Comparison of ENCODE assay signal across 9 cellular contexts in genomic region chr11:107999759-108000455, GRCh38. TPM values are rescaled to one million over a fixed set of nuclear protein-coding genes. Genes with fewer than 3 reads are reported as not detected.
A peak's percentile ranks its signal among the peaks of the same experiment; 100 is the strongest.
DNase-seq lines count a peak whose midpoint lies in the region; ATAC-seq and TF ChIP-seq lines count a peak whose summit lies in the region.
"Had no signal": no experiment of that assay in that cellular context is flagged by ENCODE, and none has a peak within 500 bp of the region (broad histone marks: within the 10 kb centered on the region; RNA-seq: fewer than 3 reads in every experiment).

No MANE protein-coding gene starts in this region.

- TF ChIP-seq CTCF in BJ (IDR thresholded peaks at IDR 0.05; ENCODE audit: insufficient read depth, low read depth, low read length) (peak; percentile 43), activated B cell treated with CpG ODN at 0.5 μM for 24 hours (IDR thresholded peaks at IDR 0.05) (no peak), gastroesophageal sphincter (IDR thresholded peaks at IDR 0.05) (peak in 1 of 4 experiments; percentile 31)

- no peaks in the 10 kb centered on the region; the same call in 1 of the 2 replicates for H3K27me3 ChIP-seq in BJ (ENCODE audit: control insufficient read depth, insufficient read depth, low read length)
- H3K27me3 ChIP-seq in gastroesophageal sphincter = no peaks in the 10 kb centered on the region

- H3K27me3 Mint-ChIP-seq in activated B cell treated with CpG ODN at 0.5 μM for 24 hours = peaks cover 13% of the 10 kb centered on the region

- no peaks in the 10 kb centered on the region for H3K4me1 Mint-ChIP-seq in activated B cell treated with CpG ODN at 0.5 μM for 24 hours

- WGBS in gastroesophageal sphincter (ENCODE audit: low coverage in 1 of 2), 2 donors = 29 to 45% methylated on average over 5 to 6 of the region's 6 CpGs

- no peak for TF ChIP-seq EP300 in gastroesophageal sphincter (IDR thresholded peaks at IDR 0.05)

- POLR2A ChIA-PET in BJ (lab: Charles Lee) = no interaction called here
- POLR2A ChIA-PET in activated B cell treated with CpG ODN at 0.5 μM for 24 hours (lab: Charles Lee) = interaction anchor here (1.0 kb wide), 1 partner anchor 9 kb away, joined by 3 read pairs; the partner anchor contains the start of gene CUL5

- TF ChIP-seq POLR2A in gastroesophageal sphincter (IDR thresholded peaks at IDR 0.05) = no peak

- no peaks in the 10 kb centered on the region for H3K36me3 ChIP-seq in BJ (ENCODE audit: control insufficient read depth, insufficient read depth, low read length)
- H3K36me3 ChIP-seq in gastroesophageal sphincter = no peaks in the 10 kb centered on the region

- CTCF ChIA-PET in BJ (lab: Yijun Ruan, JAX) (interaction anchor here (0.5 to 1.7 kb wide), 5 partner anchors 9 to 859 kb away, joined by 3 to 9 read pairs (median 3); partner anchors contain the start of gene CUL5), activated B cell treated with CpG ODN at 0.5 μM for 24 hours (lab: Charles Lee) (interaction anchor here (0.8 to 1.4 kb wide), 2 partner anchors 9 to 14 kb away, joined by 3 to 4 read pairs; partner anchors contain the start of gene CUL5)

- no peak overlapping the region for H3K4me3 ChIP-seq in BJ (ENCODE audit: low read depth, low read length)
- no peak overlapping the region for H3K4me3 ChIP-seq in gastroesophageal sphincter

- no peak for DNase-seq in BJ (ENCODE audit: low read depth)
- DNase-seq in NCI-H146 treated with DMSO at 0.1 percent for 48 hours (lab: John Stamatoyannopoulos, UW; ENCODE audit: unreplicated experiment) = peak; percentile 20
- DNase-seq in activated B cell treated with CpG ODN at 0.5 μM for 24 hours = no peak
- DNase-seq in stimulated activated CD4-positive, alpha-beta T cell treated with anti-CD3 and anti-CD28 coated beads, Interleukin-4, amount 100 ng/mL, for 24 hours = peak; percentile 14
- DNase-seq in nucleus accumbens (lab: John Stamatoyannopoulos, UW) = no peak
- DNase-seq: right cardiac atrium had no signal

- no peak overlapping the region for H3K27ac ChIP-seq in gastroesophageal sphincter

- no peaks in the 10 kb centered on the region for H3K9me3 Mint-ChIP-seq in activated B cell treated with CpG ODN at 0.5 μM for 24 hours

- no peak overlapping the region for H3K27ac Mint-ChIP-seq in activated B cell treated with CpG ODN at 0.5 μM for 24 hours

- H3K9me3 ChIP-seq in gastroesophageal sphincter = no peaks in the 10 kb centered on the region

- H3K4me1 ChIP-seq in gastroesophageal sphincter = no peaks in the 10 kb centered on the region

- no peaks in the 10 kb centered on the region for H3K36me3 Mint-ChIP-seq in activated B cell treated with CpG ODN at 0.5 μM for 24 hours (ENCODE audit: low read depth)

- intact Hi-C loops in activated B cell treated with CpG ODN at 0.5 μM for 24 hours (cut with micrococcal nuclease) = no loop called here

- H3K4me3 Mint-ChIP-seq in activated B cell treated with CpG ODN at 0.5 μM for 24 hours = no peak overlapping the region

- peak; percentile 70 for ATAC-seq in GM18508 (IDR thresholded peaks at IDR 0.05; ENCODE audit: insufficient read depth, unreplicated experiment)
- ATAC-seq in HG02938 (IDR thresholded peaks at IDR 0.05; ENCODE audit: unreplicated experiment) = peak; percentile 95
- ATAC-seq in activated B cell treated with CpG ODN at 0.5 μM for 24 hours (ENCODE audit: low read depth) = peak; percentile 71
- ATAC-seq in gastroesophageal sphincter = peak; percentile 22

RNA-seq across cellular contexts. Expression of gene CUL5, which starts 8.8 kb away (rescaled TPM):
- 16.8 and 20.8 TPM in 2 replicates for polyA plus RNA-seq in BJ (2011; rRNA removed)
- 39.0 and 47.6 TPM in 2 replicates for polyA minus RNA-seq in BJ (2011; rRNA and poly(A)+ RNA removed)
- total RNA-seq in activated B cell treated with CpG ODN at 0.5 μM for 24 hours = 38.4 and 42.0 TPM in 2 replicates
- 10 to 100 TPM; 33.0 to 38.8 (median 33.8) TPM for total RNA-seq in gastroesophageal sphincter

Comparison
In these comparisons a context has a peak if more than half of its experiments do, and no peak if none do; other contexts are left out.
1. DNase-seq: peak in NCI-H146 treated with DMSO at 0.1 percent for 48 hours (single experiment) and stimulated activated CD4-positive, alpha-beta T cell treated with anti-CD3 and anti-CD28 coated beads, Interleukin-4, amount 100 ng/mL, for 24 hours (single experiment); none in BJ (single experiment), activated B cell treated with CpG ODN at 0.5 μM for 24 hours (single experiment) and nucleus accumbens (0 of 56).
2. ATAC-seq: peak in every context shown above with its lines; median percentile 95 in HG02938; 71 in activated B cell treated with CpG ODN at 0.5 μM for 24 hours; 70 in GM18508; 22 in gastroesophageal sphincter.